15 cellular contexts compared by ENCODE assay signal in genomic region chr6:16434885-16435284, GRCh38.
DNase-seq lines count a peak whose midpoint lies in the region; ATAC-seq and TF ChIP-seq lines count a peak whose summit lies in the region.
"Had no signal": no experiment of that assay in that cellular context is flagged by ENCODE, and none has a peak within 500 bp of the region (broad histone marks: within the 10 kb centered on the region; RNA-seq: fewer than 3 reads in every experiment).

No MANE protein-coding gene starts in this region.

- H3K27ac Mint-ChIP-seq in CD8-positive, alpha-beta memory T cell, result peak overlapping the region; percentile 76 to 100 (median 94)
- H3K27ac Mint-ChIP-seq in activated CD8-positive, alpha-beta T cell treated with anti-CD3 and anti-CD28 coated beads, Interleukin-2, amount 10 ng/mL, durations not matched to agents 7 days and 5 days, result peak overlapping the region; percentile 45
- H3K27ac Mint-ChIP-seq: nephron progenitor cell had no signal

- 100% methylated on average over 1 of the region's 4 CpGs; no CpG with 5 or more reads in 1 of the 2 experiments for WGBS in IMR-90 (ENCODE audit: extremely low coverage in 2 of 2, insufficient read length in 1 of 2), 2 experiments

- no peaks in the 10 kb centered on the region for H3K27me3 ChIP-seq in CD8-positive, alpha-beta memory T cell (ENCODE audit: insufficient read depth, low read length, poor library complexity, severe bottlenecking)
- H3K27me3 ChIP-seq in IMR-90 (ENCODE audit: control insufficient read depth, insufficient read depth, low read length), result no peaks in the 10 kb centered on the region
- H3K27me3 ChIP-seq: BE2C had no signal

- peak overlapping the region; percentile 84 for H3K23ac ChIP-seq in IMR-90 (ENCODE audit: low read depth, low read length)

- no peaks in the 10 kb centered on the region for H3K9me3 ChIP-seq in CD8-positive, alpha-beta memory T cell (ENCODE audit: low read length)
- H3K9me3 ChIP-seq in IMR-90 (ENCODE audit: control insufficient read depth, insufficient read depth, low read length), result no peaks in the 10 kb centered on the region
- H3K9me3 ChIP-seq in mucosa of descending colon, result no peaks in the 10 kb centered on the region
- H3K9me3 ChIP-seq: BE2C, psoas muscle had no signal

- H2BK120ac ChIP-seq in IMR-90 (ENCODE audit: low read depth, low read length), result peak overlapping the region; percentile 38

- H3K9me1 ChIP-seq in IMR-90 (ENCODE audit: insufficient read depth, low read length), result peaks cover 3% of the 10 kb centered on the region; the same call in 1 of the 2 replicates

- H2AK5ac ChIP-seq in IMR-90 (ENCODE audit: low read depth, low read length), result peak overlapping the region; percentile 84; the same call in 1 of the 2 replicates

- no peak overlapping the region for H2AFZ ChIP-seq in IMR-90 (replicated peaks; ENCODE audit: low read length, poor library complexity)

- peak overlapping the region; percentile 32 to 72; a peak in 3 of 4 replicates for H4K8ac ChIP-seq in IMR-90 (ENCODE audit: low read depth in 2 of 2, low read length in 2 of 2)

- H4K5ac ChIP-seq in IMR-90 (ENCODE audit: low read depth, low read length), result no peak overlapping the region; the same call in 1 of the 2 replicates

- no peak overlapping the region; the same call in 1 of the 2 replicates for H3K56ac ChIP-seq in IMR-90 (ENCODE audit: extremely low read depth, insufficient read depth, low read length)

- peak overlapping the region; percentile 83 for H4K91ac ChIP-seq in IMR-90 (ENCODE audit: insufficient read depth, low read depth, low read length)

- H3K4me1 Mint-ChIP-seq in CD8-positive, alpha-beta memory T cell, result peaks cover 70 to 97% (median 96%) of the 10 kb centered on the region in 3 donors
- H3K4me1 Mint-ChIP-seq in activated CD8-positive, alpha-beta T cell treated with anti-CD3 and anti-CD28 coated beads, Interleukin-2, amount 10 ng/mL, durations not matched to agents 7 days and 5 days (ENCODE audit: low read depth), result peaks cover 55% of the 10 kb centered on the region

- no peak overlapping the region for H3K27ac ChIP-seq in CD8-positive, alpha-beta memory T cell (ENCODE audit: low read depth, low read length)
- no peak overlapping the region for H3K27ac ChIP-seq in IMR-90 (ENCODE audit: insufficient read depth, low read length)
- H3K27ac ChIP-seq: psoas muscle had no signal

- TF ChIP-seq POLR2A in IMR-90 (IDR thresholded peaks at IDR 0.05; ENCODE audit: low read depth, low read length), result no peak

- dilution Hi-C loops in IMR-90 (cut with HindIII; ENCODE audit: low sequenced_read_pairs, unreplicated experiment), result no loop called here

- no peaks in the 10 kb centered on the region for H3K36me3 ChIP-seq in CD8-positive, alpha-beta memory T cell (ENCODE audit: insufficient read depth, low read length)
- H3K36me3 ChIP-seq in IMR-90 (ENCODE audit: control insufficient read depth, insufficient read depth, low read length) (peaks cover 5% of the 10 kb centered on the region; the same call in 1 of the 2 replicates), mucosa of descending colon (ENCODE audit: low read depth) (no peaks in the 10 kb centered on the region)
- H3K36me3 ChIP-seq: BE2C had no signal

- no peak for ATAC-seq in IMR-90 (ENCODE audit: low read depth)
- no peak for ATAC-seq in activated CD8-positive, alpha-beta T cell treated with anti-CD3 and anti-CD28 coated beads, Interleukin-2, amount 10 ng/mL, durations not matched to agents 7 days and 5 days
- peak; percentile 28 for ATAC-seq in mucosa of descending colon
- ATAC-seq in HG03432 (IDR thresholded peaks at IDR 0.05; ENCODE audit: unreplicated experiment), result no peak
- ATAC-seq: psoas muscle had no signal

- H3K9me3 Mint-ChIP-seq in CD8-positive, alpha-beta memory T cell, result no peaks in the 10 kb centered on the region
- H3K9me3 Mint-ChIP-seq in activated CD8-positive, alpha-beta T cell treated with anti-CD3 and anti-CD28 coated beads, Interleukin-2, amount 10 ng/mL, durations not matched to agents 7 days and 5 days (ENCODE audit: insufficient read depth), result no peaks in the 10 kb centered on the region
- H3K9me3 Mint-ChIP-seq: nephron progenitor cell had no signal

- TF ChIP-seq CTCF in IMR-90 (conservative IDR thresholded peaks at IDR 0.05; ENCODE audit: low read depth, low read length) (no peak), mucosa of descending colon (IDR thresholded peaks at IDR 0.05) (no peak)

- H3K4ac ChIP-seq in IMR-90 (ENCODE audit: low read depth, low read length), result peak overlapping the region; percentile 77

- peak overlapping the region; percentile 65 for H3K14ac ChIP-seq in IMR-90 (replicated peaks; ENCODE audit: low read depth, low read length)

- no peak overlapping the region for H3K9ac ChIP-seq in IMR-90 (ENCODE audit: low read depth, low read length)

- POLR2A ChIA-PET in CD8-positive, alpha-beta memory T cell (lab: Charles Lee), result interaction anchor here (0.9 kb wide), 1 partner anchor 21 kb away, joined by 3 read pairs; no protein-coding TSS in a partner anchor
- POLR2A ChIA-PET in IMR-90 (lab: Charles Lee; ENCODE audit: unreplicated experiment), result no interaction called here
- POLR2A ChIA-PET in activated CD8-positive, alpha-beta T cell treated with anti-CD3 and anti-CD28 coated beads, Interleukin-2, amount 10 ng/mL, durations not matched to agents 7 days and 5 days (lab: Charles Lee), result no interaction called here

- H3K4me3 Mint-ChIP-seq in CD8-positive, alpha-beta memory T cell, result peak overlapping the region in 4 of 7 donors; percentile 3 to 33 (median 25)
- no peak overlapping the region for H3K4me3 Mint-ChIP-seq in activated CD8-positive, alpha-beta T cell treated with anti-CD3 and anti-CD28 coated beads, Interleukin-2, amount 10 ng/mL, durations not matched to agents 7 days and 5 days
- H3K4me3 Mint-ChIP-seq: nephron progenitor cell had no signal

- H3K4me1 ChIP-seq in CD8-positive, alpha-beta memory T cell (ENCODE audit: insufficient read depth, low read length), result peaks cover 32% of the 10 kb centered on the region
- peaks cover 18% of the 10 kb centered on the region for H3K4me1 ChIP-seq in IMR-90 (ENCODE audit: control insufficient read depth, insufficient read depth, low read length)
- no peaks in the 10 kb centered on the region for H3K4me1 ChIP-seq in mucosa of descending colon (ENCODE audit: low read depth)
- H3K4me1 ChIP-seq: BE2C had no signal

- H2BK5ac ChIP-seq in IMR-90 (ENCODE audit: low read depth, low read length, poor library complexity, severe bottlenecking), result peak overlapping the region; percentile 54

- in situ Hi-C loops in IMR-90 (cut with MboI; ENCODE audit: low sequenced_read_pairs), result no loop called here

- CTCF ChIA-PET in CD8-positive, alpha-beta memory T cell (lab: Charles Lee), result no interaction called here
- CTCF ChIA-PET in IMR-90 (lab: Yijun Ruan, JAX), result no interaction called here
- CTCF ChIA-PET in activated CD8-positive, alpha-beta T cell treated with anti-CD3 and anti-CD28 coated beads, Interleukin-2, amount 10 ng/mL, durations not matched to agents 7 days and 5 days (lab: Charles Lee), result interaction anchor here (0.8 kb wide), 1 partner anchor 77 kb away, joined by 3 read pairs; no protein-coding TSS in a partner anchor

- H2BK20ac ChIP-seq in IMR-90 (ENCODE audit: low read depth, low read length), result peak overlapping the region; percentile 62; the same call in 1 of the 2 replicates

- BruUV-seq in IMR-90 (replicated peaks; lab: Mats Ljungman, UMichigan), result no TSS peak

- peak overlapping the region; percentile 29; the same call in 1 of the 3 replicates for H2BK15ac ChIP-seq in IMR-90 (ENCODE audit: low read depth, low read length)

- no peak overlapping the region for H2AK9ac ChIP-seq in IMR-90 (replicated peaks; ENCODE audit: low read depth, low read length, poor library complexity)

- H3K79me1 ChIP-seq in IMR-90 (ENCODE audit: low read depth in 1 of 2, low read length in 2 of 2), result peaks cover 6 to 21% of the 10 kb centered on the region in 2 experiments; a peak in 2 of 4 replicates

- H3K4me3 ChIP-seq in CD8-positive, alpha-beta memory T cell (ENCODE audit: low read length), result no peak overlapping the region
- no peak overlapping the region for H3K4me3 ChIP-seq in IMR-90 (ENCODE audit: insufficient read depth, low read depth, low read length)
- H3K4me3 ChIP-seq in mucosa of descending colon, result no peak overlapping the region
- H3K4me3 ChIP-seq: lung, psoas muscle had no signal

- DNase-seq in CD8-positive, alpha-beta memory T cell, result no peak
- DNase-seq in IMR-90, result no peak
- no peak for DNase-seq in activated CD8-positive, alpha-beta T cell treated with anti-CD3 and anti-CD28 coated beads, Interleukin-2, amount 10 ng/mL, durations not matched to agents 7 days and 5 days
- no peak for DNase-seq in mucosa of descending colon
- DNase-seq in GM19240 (ENCODE audit: insufficient read length, low spot score), result no peak
- no peak for DNase-seq in LoVo (ENCODE audit: low spot score)
- DNase-seq: BE2C; effector CD4-positive, alpha-beta T cell; KG1; NCI-H1105 treated with DMSO at 0.1 percent for 48 hours; NCI-H774; nephron progenitor cell; psoas muscle had no signal

- TF ChIP-seq RAD21 in IMR-90 (IDR thresholded peaks at IDR 0.05; ENCODE audit: low read length), result no peak

- no peak overlapping the region for H3K4me2 ChIP-seq in IMR-90 (ENCODE audit: low read depth, low read length)

- intact Hi-C loops in IMR-90 (cut with micrococcal nuclease), result loop anchor here (5.0 kb wide), 1 partner anchor 77 kb away; no protein-coding TSS in a partner anchor
- intact Hi-C loops in mucosa of descending colon (cut with DNase I, micrococcal nuclease), result no loop called here

- peak overlapping the region; percentile 11; the same call in 1 of the 2 replicates for H3K18ac ChIP-seq in IMR-90 (ENCODE audit: low read depth, low read length)

- no peaks in the 10 kb centered on the region for H4K20me1 ChIP-seq in IMR-90 (ENCODE audit: insufficient read depth, low read length)

- H3K27me3 Mint-ChIP-seq in CD8-positive, alpha-beta memory T cell, result peaks cover 0 to 2% of the 10 kb centered on the region in 2 donors
- H3K27me3 Mint-ChIP-seq in activated CD8-positive, alpha-beta T cell treated with anti-CD3 and anti-CD28 coated beads, Interleukin-2, amount 10 ng/mL, durations not matched to agents 7 days and 5 days (ENCODE audit: low read depth), result no peaks in the 10 kb centered on the region

- H3K36me3 Mint-ChIP-seq in CD8-positive, alpha-beta memory T cell, result peaks cover 9 to 36% (median 10%) of the 10 kb centered on the region in 3 donors
- H3K36me3 Mint-ChIP-seq in activated CD8-positive, alpha-beta T cell treated with anti-CD3 and anti-CD28 coated beads, Interleukin-2, amount 10 ng/mL, durations not matched to agents 7 days and 5 days (ENCODE audit: low read depth), result peaks cover 19% of the 10 kb centered on the region

TF ChIP-seq in IMR-90, 13 proteins besides CTCF, POLR2A, EP300 and RAD21 (continues in another document):
- TF ChIP-seq MAFK (IDR thresholded peaks at IDR 0.05; ENCODE audit: low read depth, low read length) (no peak), MAZ (IDR thresholded peaks at IDR 0.05; ENCODE audit: borderline replicate concordance, low read depth, low read length) (no peak), NFE2L2 (IDR thresholded peaks at IDR 0.05; ENCODE audit: low read depth, low read length) (no peak)
